Comparison of ENCODE assay signal across 11 cellular contexts in genomic region chr3:40585381-40586016, GRCh38.
A peak's percentile ranks its signal among the peaks of the same experiment; 100 is the strongest.
DNase-seq lines count a peak whose midpoint lies in the region; ATAC-seq, FAIRE-seq and TF ChIP-seq lines count a peak whose summit lies in the region.
"Had no signal": no experiment of that assay in that cellular context is flagged by ENCODE, and none has a peak within 500 bp of the region (broad histone marks: within the 10 kb centered on the region; RNA-seq: fewer than 3 reads in every experiment).

No MANE protein-coding gene starts in this region.

- H2BK5ac ChIP-seq in H1 (ENCODE audit: low read depth, low read length) = no peak overlapping the region

- H3K79me1 ChIP-seq in H1 (ENCODE audit: low read depth, low read length) = no peaks in the 10 kb centered on the region

- H3K36me3 ChIP-seq in H1 (ENCODE audit: control insufficient read depth in 2 of 4, insufficient read depth in 4 of 4, low read length in 3 of 4) (no peaks in the 10 kb centered on the region), skeletal muscle tissue (ENCODE audit: control insufficient read depth in 3 of 3, insufficient read depth in 3 of 3, low read length in 3 of 3) (no peaks in the 10 kb centered on the region)

- H3K9me3 ChIP-seq in H1 (ENCODE audit: insufficient read depth in 2 of 2, low read depth in 1 of 2, low read length in 1 of 2) = no peaks in the 10 kb centered on the region
- H3K9me3 ChIP-seq in skeletal muscle tissue (ENCODE audit: control insufficient read depth in 3 of 3, low read length in 3 of 3) = no peaks in the 10 kb centered on the region

- no peak overlapping the region for H2AK5ac ChIP-seq in H1 (ENCODE audit: low read depth, low read length)

- H4K5ac ChIP-seq in H1 (ENCODE audit: insufficient read length, low read depth, low read length) = no peak overlapping the region

- 81% methylated on average over 6 of the region's 6 CpGs; no CpG with 5 or more reads in 1 of the 2 experiments for WGBS in H1 (ENCODE audit: extremely low coverage in 1 of 2, insufficient coverage in 1 of 2, insufficient read length in 1 of 2, insufficient replicate concordance in 2 of 2, low coverage in 1 of 2, low lambda C conversion rate in 2 of 2, missing lambda C conversion rate in 1 of 2), 2 experiments

- DNase-seq in H1 (ENCODE audit: low read depth in 1 of 2, low spot score in 2 of 2) (no peak), HPDE6-E6E7 (ENCODE audit: extremely low spot score) (no peak), NCI-H774 (lab: John Stamatoyannopoulos, UW) (no peak), NCI-H2196 (lab: John Stamatoyannopoulos, UW; ENCODE audit: unreplicated experiment) (no peak), KBM-7 (no peak)
- DNase-seq: activated naive CD8-positive, alpha-beta T cell treated with anti-CD3 and anti-CD28 coated beads, Interleukin-2, amount 10 ng/mL, durations not matched to agents 7 days and 5 days; kidney glomerular epithelial cell had no signal

- H3K4me1 ChIP-seq in H1 (replicated peaks in 1 of 4; ENCODE audit: control insufficient read depth in 3 of 4, insufficient read depth in 4 of 4, low read length in 3 of 4) (peaks cover 0 to 14% (median 6%) of the 10 kb centered on the region in 4 experiments; a peak in 6 of 7 replicates), skeletal muscle tissue (ENCODE audit: control insufficient read depth in 3 of 3, insufficient read depth in 3 of 3, low read length in 3 of 3) (peaks cover 0 to 7% (median 5%) of the 10 kb centered on the region in 3 donors)

- H3K4ac ChIP-seq in H1 (replicated peaks; ENCODE audit: insufficient read length, low read depth, low read length) = no peak overlapping the region

- no peak overlapping the region for H2BK120ac ChIP-seq in H1 (replicated peaks; ENCODE audit: low read depth, low read length)

- FAIRE-seq in H1 (lab: Jason Lieb, UNC) = no peak
- FAIRE-seq: GM18507 had no signal

- H2BK15ac ChIP-seq in H1 (ENCODE audit: low read length) = no peak overlapping the region

- no peak overlapping the region for H4K8ac ChIP-seq in H1 (ENCODE audit: extremely low read depth, insufficient read depth, low read length)

- H3K27me3 ChIP-seq in H1 (replicated peaks in 1 of 4; ENCODE audit: control insufficient read depth in 3 of 4, extremely low read depth in 1 of 4, insufficient read depth in 3 of 4, low read length in 3 of 4) = no peaks in the 10 kb centered on the region
- H3K27me3 ChIP-seq in skeletal muscle tissue (ENCODE audit: control insufficient read depth in 3 of 3, insufficient read depth in 3 of 3, low read length in 3 of 3) = no peaks in the 10 kb centered on the region

- H3K14ac ChIP-seq in H1 (ENCODE audit: insufficient read length) = no peak overlapping the region

- no peak for TF ChIP-seq POLR2A in H1 (IDR thresholded peaks at IDR 0.05; ENCODE audit: control extremely low read depth in 1 of 2, low read depth in 2 of 2, low read length in 2 of 2)

- H2AFZ ChIP-seq in H1 (ENCODE audit: low read length) = no peak overlapping the region

- H4K91ac ChIP-seq in H1 (replicated peaks; ENCODE audit: insufficient read length, low read length) = no peak overlapping the region

- no peaks in the 10 kb centered on the region for H3K79me2 ChIP-seq in H1 (ENCODE audit: control insufficient read depth in 1 of 2, insufficient read depth in 2 of 2, low read length in 2 of 2)

- no peak for TF ChIP-seq CTCF in H1 (IDR thresholded peaks at IDR 0.05; ENCODE audit: control extremely low read depth in 1 of 3, insufficient read depth in 1 of 3, low read depth in 1 of 3, low read length in 3 of 3)

- POLR2A ChIA-PET in H1 (lab: Charles Lee; ENCODE audit: partially characterized antibody) = interaction anchor here (0.9 kb wide), 1 partner anchor 614 kb away, joined by 3 read pairs; the partner anchor contains the start of gene CTNNB1

- no peak overlapping the region for H2BK12ac ChIP-seq in H1 (ENCODE audit: low read depth, low read length)

- H3K18ac ChIP-seq in H1 (ENCODE audit: extremely low read depth, low read length) = no peak overlapping the region

- ATAC-seq in GM19023 (IDR thresholded peaks at IDR 0.05; ENCODE audit: unreplicated experiment) = peak; percentile 66
- peak; percentile 66 for ATAC-seq in HG03060 (IDR thresholded peaks at IDR 0.05; ENCODE audit: low read depth, unreplicated experiment)

- H4K20me1 ChIP-seq in H1 (replicated peaks in 1 of 2; ENCODE audit: control insufficient read depth in 1 of 2, insufficient read depth in 2 of 2, low read length in 2 of 2) = no peaks in the 10 kb centered on the region

- H3K56ac ChIP-seq in H1 (replicated peaks; ENCODE audit: insufficient read length, low read depth, low read length) = no peak overlapping the region

- in situ Hi-C loops in KBM-7 (cut with MboI; ENCODE audit: low pct_unique_long_range_greater_than_20kb, low sequenced_read_pairs) = loop anchor here (25.0 kb wide), 1 partner anchor 1277 kb away; no protein-coding TSS in a partner anchor

- CTCF ChIA-PET in H1 (lab: Charles Lee; ENCODE audit: partially characterized antibody) = interaction anchor here (0.6 to 3.1 kb wide), 23 partner anchors 11 to 1295 kb away, joined by 3 to 15 read pairs (median 4); no protein-coding TSS in a partner anchor

- TF ChIP-seq EP300 in H1 (IDR thresholded peaks at IDR 0.05; ENCODE audit: borderline replicate concordance in 1 of 2, low read depth in 2 of 2, low read length in 2 of 2) = no peak

- no peak overlapping the region for H3K23ac ChIP-seq in H1 (ENCODE audit: insufficient read length)

- H3K9ac ChIP-seq in H1 (replicated peaks in 1 of 4; ENCODE audit: extremely low read depth in 1 of 4, low read depth in 3 of 4, low read length in 3 of 4) (no peak overlapping the region), skeletal muscle tissue (ENCODE audit: low read depth in 1 of 3, low read length in 3 of 3) (no peak overlapping the region)

- TF ChIP-seq RAD21 in H1 (IDR thresholded peaks at IDR 0.05 in 1 of 2, conservative IDR thresholded peaks at IDR 0.05 in 1 of 2; ENCODE audit: low read depth in 2 of 2, low read length in 2 of 2) = no peak

- H3K4me2 ChIP-seq in H1 (ENCODE audit: insufficient read depth in 1 of 2, low read depth in 2 of 2, low read length in 2 of 2) = no peak overlapping the region

- H3K23me2 ChIP-seq in H1 (ENCODE audit: low read depth, low read length) = no peaks in the 10 kb centered on the region

- H2BK20ac ChIP-seq in H1 (ENCODE audit: low read length) = 0 out of 2 replicates have a peak overlapping the region, but pooled peaks have one; percentile 11

- H3K27ac ChIP-seq in H1 (ENCODE audit: low read depth, low read length) (no peak overlapping the region), skeletal muscle tissue (ENCODE audit: low read depth, low read length) (peak overlapping the region; percentile 28)

- H3K4me3 ChIP-seq in H1 (ENCODE audit: extremely low read depth in 1 of 4, insufficient read depth in 2 of 4, low read depth in 3 of 4, low read length in 4 of 4) (no peak overlapping the region; a peak in 1 of 8 replicates), skeletal muscle tissue (ENCODE audit: low read length in 3 of 3) (no peak overlapping the region)

TF ChIP-seq in H1, 55 proteins besides CTCF, POLR2A, EP300 and RAD21 (continues in another document):
- TF ChIP-seq SUZ12 (IDR thresholded peaks at IDR 0.05; ENCODE audit: low read length) (no peak), NRF1 (IDR thresholded peaks at IDR 0.05; ENCODE audit: low read depth, low read length) (no peak), ATF2 (IDR thresholded peaks at IDR 0.05; ENCODE audit: low read length) (no peak), TAF7 (optimal IDR thresholded peaks at IDR 0.05; ENCODE audit: borderline replicate concordance, low read depth, low read length) (no peak), SP4 (IDR thresholded peaks at IDR 0.05; ENCODE audit: low read length) (no peak), CBX8 (IDR thresholded peaks at IDR 0.05; ENCODE audit: borderline replicate concordance, low read depth, low read length) (no peak), SIN3A (conservative IDR thresholded peaks at IDR 0.05 in 1 of 2, IDR thresholded peaks at IDR 0.05 in 1 of 2; ENCODE audit: low read depth in 1 of 2, low read length in 2 of 2) (no peak), CEBPB (IDR thresholded peaks at IDR 0.05; ENCODE audit: low read depth, low read length) (no peak), HDAC2 (IDR thresholded peaks at IDR 0.05; ENCODE audit: borderline replicate concordance in 1 of 2, low read depth in 2 of 2, low read length in 2 of 2) (no peak), SRF (IDR thresholded peaks at IDR 0.05; ENCODE audit: low read depth, low read length) (no peak), SP1 (IDR thresholded peaks at IDR 0.05; ENCODE audit: low read depth, low read length) (no peak)
- TF ChIP-seq, protein P1, sequence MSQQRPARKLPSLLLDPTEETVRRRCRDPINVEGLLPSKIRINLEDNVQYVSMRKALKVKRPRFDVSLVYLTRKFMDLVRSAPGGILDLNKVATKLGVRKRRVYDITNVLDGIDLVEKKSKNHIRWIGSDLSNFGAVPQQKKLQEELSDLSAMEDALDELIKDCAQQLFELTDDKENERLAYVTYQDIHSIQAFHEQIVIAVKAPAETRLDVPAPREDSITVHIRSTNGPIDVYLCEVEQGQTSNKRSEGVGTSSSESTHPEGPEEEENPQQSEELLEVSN (IDR thresholded peaks at IDR 0.05) = no peak
